ENCODE assay signal across 1 cellular context in the genomic region with DNA sequence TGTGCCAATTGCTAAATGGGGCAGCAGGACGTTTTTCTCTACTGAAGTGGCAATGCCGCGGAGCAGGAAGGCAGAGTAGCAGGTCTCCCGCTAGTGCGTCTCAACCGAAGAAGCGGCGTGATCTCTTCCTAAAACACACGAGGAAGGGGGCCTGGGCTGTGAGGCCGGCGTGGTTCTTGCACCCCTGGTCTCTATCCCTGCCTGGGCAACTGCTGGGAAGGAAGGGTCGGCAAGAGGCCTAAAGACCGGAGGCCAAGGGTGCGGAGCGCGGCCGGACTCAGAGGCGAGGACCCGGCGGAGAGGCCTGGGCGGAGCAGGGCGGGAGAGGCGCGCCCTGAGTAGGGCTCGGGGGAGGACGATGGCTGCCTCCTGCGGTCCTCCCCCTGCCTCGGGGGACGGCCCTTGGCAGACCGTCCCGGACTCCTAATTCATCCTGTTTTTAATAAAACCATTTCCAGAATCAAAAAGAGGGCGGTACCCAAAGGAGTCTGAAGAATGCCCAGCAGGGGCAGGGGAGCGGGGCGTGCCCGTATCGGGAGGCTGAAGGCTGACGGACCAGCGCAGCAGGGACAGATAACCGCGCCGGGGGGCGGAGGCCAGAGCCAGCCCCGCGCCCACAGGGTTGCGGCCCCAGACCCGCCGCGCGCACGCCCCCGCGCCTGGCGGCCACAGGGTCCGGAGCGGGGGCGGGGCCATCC.
TF ChIP-seq lines count a peak whose summit lies in the region.

No MANE protein-coding gene starts in this region.

TF ChIP-seq in HepG2, 621 proteins besides CTCF, POLR2A, EP300 and RAD21 (continued from another document):
- TF ChIP-seq TP53 (CRISPR knock-in tag; conservative IDR thresholded peaks at IDR 0.05) (no peak), ZFX (CRISPR knock-in tag; IDR thresholded peaks at IDR 0.05; ENCODE audit: low read depth) (peak; percentile 95)
